ENCODE assay signal across 19 cellular contexts in the genomic region with DNA sequence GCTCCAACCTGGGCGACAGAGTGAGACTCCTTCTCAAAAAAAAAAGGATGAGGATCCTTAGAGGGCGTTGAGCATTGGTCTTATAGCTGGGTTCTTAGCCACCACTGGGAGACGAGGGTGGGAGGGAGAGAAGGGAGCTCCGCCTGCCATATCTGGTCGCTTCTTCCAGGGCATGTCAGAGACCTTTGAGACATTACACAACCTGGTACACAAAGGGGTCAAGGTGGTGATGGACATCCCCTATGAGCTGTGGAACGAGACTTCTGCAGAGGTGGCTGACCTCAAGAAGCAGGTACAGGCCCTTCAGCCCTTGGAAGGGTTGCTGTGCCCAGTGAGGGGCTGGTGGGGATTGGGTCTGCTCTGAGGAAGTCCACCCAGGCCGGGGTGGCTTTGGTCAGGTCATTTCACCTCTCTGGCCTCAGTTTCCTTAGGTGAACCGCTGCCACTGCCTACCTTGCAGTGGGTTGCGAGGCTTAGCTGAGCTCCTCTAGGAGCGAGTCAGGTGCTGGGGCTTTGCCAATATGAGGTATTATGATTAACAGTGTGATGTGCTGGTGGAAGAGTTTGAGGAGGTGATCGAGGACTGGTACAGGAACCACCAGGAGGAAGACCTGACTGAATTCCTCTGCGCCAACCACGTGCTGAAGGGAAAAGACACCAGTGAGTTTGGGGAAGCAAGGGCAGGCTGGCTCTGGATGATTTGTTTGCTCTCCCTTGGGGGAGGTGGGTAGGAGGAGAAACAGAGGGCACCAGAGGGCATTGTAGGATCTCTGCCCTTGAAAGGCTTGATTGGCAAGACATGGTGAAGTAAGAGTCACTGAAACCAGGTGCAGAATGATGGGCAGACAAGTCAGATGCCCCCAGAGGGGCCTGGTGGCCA. TPM values are rescaled to one million over a fixed set of nuclear protein-coding genes. Genes with fewer than 3 reads are reported as not detected.
A peak's percentile ranks its signal among the peaks of the same experiment; 100 is the strongest.
DNase-seq lines count a peak whose midpoint lies in the region; ATAC-seq and TF ChIP-seq lines count a peak whose summit lies in the region.
"Had no signal": no experiment of that assay in that cellular context is flagged by ENCODE, and none has a peak within 500 bp of the region (broad histone marks: within the 10 kb centered on the region; RNA-seq: fewer than 3 reads in every experiment).

No MANE protein-coding gene starts in this region.

- no peak for DNase-seq in CD4-positive, alpha-beta T cell
- DNase-seq in NCI-H226 (peak; percentile 32), body of pancreas (peak; percentile 49 to 74 (median 58)), nephron progenitor cell (no peak), upper lobe of right lung (no peak)
- DNase-seq: activated B cell treated with CpG ODN at 0.5 μM for 24 hours; activated effector memory CD4-positive, alpha-beta T cell treated with Interleukin-2 at 50 U/mL for 16 hours; anterior cingulate cortex; DMS 273 treated with DMSO at 0.1 percent for 48 hours; GDM1; NCI-H526; SIG-M5; stomach had no signal

- H3K9me3 Mint-ChIP-seq in CD4-positive, alpha-beta T cell, result no peaks in the 10 kb centered on the region
- no peaks in the 10 kb centered on the region for H3K9me3 Mint-ChIP-seq in nephron progenitor cell
- H3K9me3 Mint-ChIP-seq: activated B cell treated with CpG ODN at 0.5 μM for 24 hours; mesothelial cell of epicardium; T-helper 1 cell treated with Interleukin-12 subunit alpha and Interleukin-12 subunit beta and Interleukin-4 antibody, amounts not matched to agents 30 μg/mL and 1 μg/mL, for 36 hours had no signal

- H3K36me3 ChIP-seq in body of pancreas (replicated peaks in 1 of 2; ENCODE audit: insufficient read depth in 1 of 2, low read depth in 2 of 2), result peaks cover 0 to 14% of the 10 kb centered on the region in 2 donors
- H3K36me3 ChIP-seq in upper lobe of right lung, result peaks cover 55% of the 10 kb centered on the region

- no peak for ATAC-seq in CD4-positive, alpha-beta T cell (ENCODE audit: poor library complexity)
- ATAC-seq in body of pancreas (no peak), GM21390 (IDR thresholded peaks at IDR 0.05; ENCODE audit: unreplicated experiment) (no peak), GM18502 (IDR thresholded peaks at IDR 0.05; ENCODE audit: poor library complexity, unreplicated experiment) (no peak), upper lobe of right lung (no peak)
- ATAC-seq: sciatic nerve had no signal

- TF ChIP-seq POLR2A in body of pancreas (IDR thresholded peaks at IDR 0.05), result peak in 1 of 3 donors; percentile 3

- no peak overlapping the region for H3K27ac ChIP-seq in CD4-positive, alpha-beta T cell (ENCODE audit: low read depth, low read length)
- peak overlapping the region; percentile 92 to 98 (median 95) for H3K27ac ChIP-seq in body of pancreas
- H3K27ac ChIP-seq in upper lobe of right lung, result no peak overlapping the region

- H3K4me1 ChIP-seq in body of pancreas (peaks cover 78% of the 10 kb centered on the region), upper lobe of right lung (no peaks in the 10 kb centered on the region)

- H3K27me3 Mint-ChIP-seq in CD4-positive, alpha-beta T cell, result no peaks in the 10 kb centered on the region
- H3K27me3 Mint-ChIP-seq in nephron progenitor cell (ENCODE audit: low read depth, poor library complexity), result no peaks in the 10 kb centered on the region
- H3K27me3 Mint-ChIP-seq: activated B cell treated with CpG ODN at 0.5 μM for 24 hours had no signal

- no peaks in the 10 kb centered on the region for H3K27me3 ChIP-seq in CD4-positive, alpha-beta T cell (ENCODE audit: control insufficient read depth, insufficient read depth, low read length)
- no peaks in the 10 kb centered on the region for H3K27me3 ChIP-seq in body of pancreas
- no peaks in the 10 kb centered on the region for H3K27me3 ChIP-seq in upper lobe of right lung
- H3K27me3 ChIP-seq: stomach had no signal

- TF ChIP-seq CTCF in CD4-positive, alpha-beta T cell (IDR thresholded peaks at IDR 0.05), result no peak
- TF ChIP-seq CTCF in body of pancreas (IDR thresholded peaks at IDR 0.05), result no peak
- no peak for TF ChIP-seq CTCF in nephron progenitor cell (IDR thresholded peaks at IDR 0.05)
- no peak for TF ChIP-seq CTCF in upper lobe of right lung (IDR thresholded peaks at IDR 0.05)

- H3K9me3 ChIP-seq in CD4-positive, alpha-beta T cell (ENCODE audit: control insufficient read depth, low read length), result no peaks in the 10 kb centered on the region
- no peaks in the 10 kb centered on the region for H3K9me3 ChIP-seq in body of pancreas
- H3K9me3 ChIP-seq in upper lobe of right lung, result no peaks in the 10 kb centered on the region
- H3K9me3 ChIP-seq: stomach had no signal

- CTCF ChIA-PET in CD4-positive, alpha-beta T cell (lab: Charles Lee), result interaction anchor here (0.6 kb wide), 1 partner anchor 661 kb away, joined by 3 read pairs; no protein-coding TSS in a partner anchor

- H3K4me1 Mint-ChIP-seq in CD4-positive, alpha-beta T cell (ENCODE audit: low read depth), result peaks cover 18% of the 10 kb centered on the region
- peaks cover 13% of the 10 kb centered on the region for H3K4me1 Mint-ChIP-seq in nephron progenitor cell

- no peak overlapping the region for H3K4me3 Mint-ChIP-seq in CD4-positive, alpha-beta T cell
- H3K4me3 Mint-ChIP-seq in nephron progenitor cell, result no peak overlapping the region
- H3K4me3 Mint-ChIP-seq: activated B cell treated with CpG ODN at 0.5 μM for 24 hours; mesothelial cell of epicardium; T-helper 1 cell treated with Interleukin-12 subunit alpha and Interleukin-12 subunit beta and Interleukin-4 antibody, amounts not matched to agents 30 μg/mL and 1 μg/mL, for 36 hours had no signal

- intact Hi-C loops in CD4-positive, alpha-beta T cell (cut with DNase I, micrococcal nuclease), result no loop called here
- intact Hi-C loops in body of pancreas (cut with DNase I), result no loop called here
- intact Hi-C loops in upper lobe of right lung (cut with DNase I), result no loop called here

- H3K27ac Mint-ChIP-seq in CD4-positive, alpha-beta T cell, result peak overlapping the region; percentile 38
- H3K27ac Mint-ChIP-seq in nephron progenitor cell, result peak overlapping the region; percentile 49
- H3K27ac Mint-ChIP-seq: activated B cell treated with CpG ODN at 0.5 μM for 24 hours; mesothelial cell of epicardium; T-helper 1 cell treated with Interleukin-12 subunit alpha and Interleukin-12 subunit beta and Interleukin-4 antibody, amounts not matched to agents 30 μg/mL and 1 μg/mL, for 36 hours had no signal

- no peak overlapping the region for H3K4me3 ChIP-seq in body of pancreas
- no peak overlapping the region for H3K4me3 ChIP-seq in upper lobe of right lung
- H3K4me3 ChIP-seq: stomach had no signal

- POLR2A ChIA-PET in CD4-positive, alpha-beta T cell (lab: Charles Lee), result interaction anchor here (1.1 to 1.4 kb wide), 3 partner anchors 9 to 46 kb away, joined by 3 to 6 read pairs (median 3); a partner anchor contains a TSS

- WGBS in body of pancreas, 2 donors, result 70 to 77% methylated on average over 8 to 13 of the region's 13 CpGs

- peaks cover 82% of the 10 kb centered on the region for H3K36me3 Mint-ChIP-seq in CD4-positive, alpha-beta T cell (ENCODE audit: low read depth)
- H3K36me3 Mint-ChIP-seq in nephron progenitor cell (ENCODE audit: low read depth), result peaks cover 46% of the 10 kb centered on the region

RNA-seq across cellular contexts. Expression of a gene that starts 8.5 kb away (rescaled TPM):
- 10 to 100 TPM; 41.2 to 43.8 TPM for total RNA-seq in CD4-positive, alpha-beta T cell
- total RNA-seq in body of pancreas (10 to 100 TPM; 50.8 to 74.7 TPM), upper lobe of right lung (63.7 TPM)

RNA-seq across cellular contexts. Expression of a gene that starts 21.9 kb away (rescaled TPM):
- not detected for total RNA-seq in CD4-positive, alpha-beta T cell
- total RNA-seq in body of pancreas (not detected), upper lobe of right lung (5.0 TPM)
- total RNA-seq: activated B cell treated with CpG ODN at 0.5 μM for 24 hours, chondrocyte, mesothelial cell of epicardium, stomach had no signal

RNA-seq across cellular contexts. Expression of a gene that starts 22.8 kb away (rescaled TPM):
- total RNA-seq in CD4-positive, alpha-beta T cell, result 1 to 10 TPM; 1.2 to 2.1 TPM
- total RNA-seq in body of pancreas (100 to 1,000 TPM in 1 of 2 donors, 10 to 100 TPM in 1; 67.2 to 630 TPM), upper lobe of right lung (1.4 TPM)
- total RNA-seq: chondrocyte had no signal

RNA-seq across cellular contexts. Expression of a gene that starts 41.2 kb away (rescaled TPM):
- 10 to 100 TPM; 12.8 to 13.6 TPM for total RNA-seq in CD4-positive, alpha-beta T cell
- total RNA-seq in body of pancreas (10 to 100 TPM; 18.1 to 26.2 TPM), upper lobe of right lung (30.4 TPM)

RNA-seq across cellular contexts. Expression of a gene that starts 46.6 kb away (rescaled TPM):
- 10 to 100 TPM; 15.3 to 17.5 TPM for total RNA-seq in CD4-positive, alpha-beta T cell
- total RNA-seq in body of pancreas, result 10 to 100 TPM in 1 of 2 donors, 1 to 10 TPM in 1; 8.2 to 13.5 TPM
- total RNA-seq in upper lobe of right lung, result 24.1 TPM

Comparison
In these comparisons a context has a peak if more than half of its experiments do, and no peak if none do; other contexts are left out.
1. DNase-seq: peak in NCI-H226 (single experiment) and body of pancreas (4 of 4); none in CD4-positive, alpha-beta T cell (0 of 10), nephron progenitor cell (single experiment) and upper lobe of right lung (single experiment).
2. H3K27ac ChIP-seq: peak in body of pancreas (4 of 4); none in CD4-positive, alpha-beta T cell (single experiment) and upper lobe of right lung (single experiment).
3. RNA of a gene that starts 22.8 kb away (total RNA-seq): 67.2 to 630 TPM in body of pancreas; 1.2 to 2.1 TPM in CD4-positive, alpha-beta T cell and 1.4 TPM in upper lobe of right lung (single experiment); every median in the first group is over 10 times any median in the second.